ENCODE assay signal across 1 cellular context in genomic region chr9:126956929-126957686, GRCh38.
TF ChIP-seq lines count a peak whose summit lies in the region.

No MANE protein-coding gene starts in this region.

TF ChIP-seq in SK-N-SH, 30 proteins besides CTCF, POLR2A, EP300 and RAD21 (continued from another document):
- TF ChIP-seq MAX (IDR thresholded peaks at IDR 0.05; ENCODE audit: low read depth) (no peak), YY1 (IDR thresholded peaks at IDR 0.05; ENCODE audit: low read depth) (no peak), ZBTB33 (IDR thresholded peaks at IDR 0.05; ENCODE audit: borderline replicate concordance, low read depth) (no peak), NRF1 (IDR thresholded peaks at IDR 0.05; ENCODE audit: low read depth, low read length) (no peak)
TF ChIP-seq in SK-N-SH: peak in this region for 3.
